16 cellular contexts compared by ENCODE assay signal in genomic region chr11:43953521-43953920, GRCh38. TPM values are rescaled to one million over a fixed set of nuclear protein-coding genes. Genes with fewer than 3 reads are reported as not detected.
"Had no signal": no experiment of that assay in that cellular context is flagged by ENCODE, and none has a peak within 500 bp of the region (broad histone marks: within the 10 kb centered on the region; RNA-seq: fewer than 3 reads in every experiment).

No MANE protein-coding gene starts in this region.

- DNase-seq: activated CD4-positive, alpha-beta memory T cell treated with anti-CD3 and anti-CD28 coated beads for 36 hours; activated CD4-positive, alpha-beta T cell treated with anti-CD3 and anti-CD28 coated beads, Interleukin-2, amount 10 ng/mL, durations not matched to agents 24 days and 14 days; activated CD4-positive, CD25-positive, alpha-beta regulatory T cell treated with anti-CD3 and anti-CD28 coated beads, Interleukin-2, amount 50 U/mL, for 72 hours; activated CD8-positive, alpha-beta memory T cell treated with anti-CD3 and anti-CD28 coated beads, Interleukin-2, amount 50 U/mL, for 4 hours; activated effector memory CD4-positive, alpha-beta T cell treated with anti-CD3 and anti-CD28 coated beads, Interleukin-2, amount 50 U/mL, for 16 hours; activated naive CD4-positive, alpha-beta T cell treated with Interleukin-2 at 50 U/mL for 16 hours; brain microvascular endothelial cell; NCI-H1105; NCI-H1436; NCI-H1694 treated with DMSO at 0.1 percent for 48 hours had no signal

- ATAC-seq: activated naive CD4-positive, alpha-beta T cell treated with anti-CD3 and anti-CD28 coated beads, Interleukin-2, amount 50 U/mL, for 72 hours had no signal

- H3K27ac ChIP-seq: brain microvascular endothelial cell, cardiac muscle cell, KMS-11 had no signal

- H3K4me3 ChIP-seq: cardiac muscle cell had no signal

- H3K9ac ChIP-seq: KMS-11 had no signal

- H3K27ac Mint-ChIP-seq: activated CD4-positive, alpha-beta memory T cell treated with anti-CD3 and anti-CD28 coated beads for 36 hours; activated CD4-positive, alpha-beta T cell treated with anti-CD3 and anti-CD28 coated beads, Interleukin-2, amount 10 ng/mL, durations not matched to agents 24 days and 14 days; activated naive CD4-positive, alpha-beta T cell treated with anti-CD3 and anti-CD28 coated beads, Interleukin-2, amount 50 U/mL, for 72 hours; activated T-helper 1 cell treated with anti-CD3 and anti-CD28 coated beads, Interleukin-12 subunit alpha, Interleukin-12 subunit beta, Interleukin-2, Interleukin-4 antibody, amounts not matched to agents 30 ng/mL and 10 ng/mL and 1 ng/mL, durations not matched to agents 14 hours and 24 hours and 36 hours; T-helper 1 cell treated with Interleukin-12 subunit alpha and Interleukin-12 subunit beta and Interleukin-4 antibody, amounts not matched to agents 30 μg/mL and 1 μg/mL, for 36 hours had no signal

- H3K36me3 ChIP-seq: brain microvascular endothelial cell, cardiac muscle cell had no signal

- H3K4me3 Mint-ChIP-seq: activated CD4-positive, alpha-beta memory T cell treated with anti-CD3 and anti-CD28 coated beads for 36 hours; activated CD4-positive, alpha-beta T cell treated with anti-CD3 and anti-CD28 coated beads, Interleukin-2, amount 10 ng/mL, durations not matched to agents 24 days and 14 days; activated T-helper 1 cell treated with anti-CD3 and anti-CD28 coated beads, Interleukin-12 subunit alpha, Interleukin-12 subunit beta, Interleukin-2, Interleukin-4 antibody, amounts not matched to agents 30 ng/mL and 10 ng/mL and 1 ng/mL, durations not matched to agents 14 hours and 24 hours and 36 hours; T-helper 1 cell treated with Interleukin-12 subunit alpha and Interleukin-12 subunit beta and Interleukin-4 antibody, amounts not matched to agents 30 μg/mL and 1 μg/mL, for 36 hours had no signal

- H3K4me1 Mint-ChIP-seq: activated CD4-positive, alpha-beta T cell treated with anti-CD3 and anti-CD28 coated beads, Interleukin-2, amount 10 ng/mL, durations not matched to agents 24 days and 14 days had no signal

- H3K9me3 Mint-ChIP-seq: activated CD4-positive, alpha-beta memory T cell treated with anti-CD3 and anti-CD28 coated beads for 36 hours; activated CD4-positive, alpha-beta T cell treated with anti-CD3 and anti-CD28 coated beads, Interleukin-2, amount 10 ng/mL, durations not matched to agents 24 days and 14 days; activated T-helper 1 cell treated with anti-CD3 and anti-CD28 coated beads, Interleukin-12 subunit alpha, Interleukin-12 subunit beta, Interleukin-2, Interleukin-4 antibody, amounts not matched to agents 30 ng/mL and 10 ng/mL and 1 ng/mL, durations not matched to agents 14 hours and 24 hours and 36 hours; T-helper 1 cell treated with Interleukin-12 subunit alpha and Interleukin-12 subunit beta and Interleukin-4 antibody, amounts not matched to agents 30 μg/mL and 1 μg/mL, for 36 hours had no signal

- H3K27me3 ChIP-seq: brain microvascular endothelial cell, cardiac muscle cell had no signal

- H3K36me3 Mint-ChIP-seq: activated CD4-positive, alpha-beta memory T cell treated with anti-CD3 and anti-CD28 coated beads for 36 hours; activated naive CD4-positive, alpha-beta T cell treated with anti-CD3 and anti-CD28 coated beads, Interleukin-2, amount 50 U/mL, for 72 hours had no signal

RNA-seq across cellular contexts. Expression of gene C11orf96, which starts 11.1 kb away (rescaled TPM):
- total RNA-seq: MCF 10A had no signal
